In the genomic region with DNA sequence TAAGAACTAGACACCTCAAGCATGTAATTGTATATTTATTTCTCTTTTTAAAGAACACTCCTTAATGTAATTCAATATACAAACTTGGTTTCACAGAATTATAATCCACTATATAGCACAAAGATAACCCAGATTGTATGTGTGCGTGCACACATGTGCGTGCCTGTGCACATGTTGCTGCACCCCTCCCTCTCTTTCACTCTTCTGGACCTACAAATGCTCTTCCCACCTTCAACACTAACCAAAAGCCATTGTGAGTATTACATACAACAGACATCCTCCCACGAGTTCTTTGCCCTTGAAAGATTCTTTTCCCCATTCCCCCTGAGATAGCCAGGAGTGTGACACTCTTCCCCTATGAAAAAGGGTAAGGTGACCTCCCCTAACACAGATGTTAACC, we compare ENCODE assay signal across 17 cellular contexts.
"Had no signal": no experiment of that assay in that cellular context is flagged by ENCODE, and none has a peak within 500 bp of the region (broad histone marks: within the 10 kb centered on the region; RNA-seq: fewer than 3 reads in every experiment).

No MANE protein-coding gene starts in this region.

- H3K27ac ChIP-seq: stomach, WERI-Rb-1 had no signal

- H3K27me3 Mint-ChIP-seq: natural killer cell treated with Interleukin-12 subunit alpha and Interleukin-12 subunit beta and Interleukin-15 and Interleukin-18, amount 100 ng/mL, for 72 hours; type B pancreatic cell had no signal

- H3K4me3 Mint-ChIP-seq: activated T-cell treated with anti-CD3 and anti-CD28 coated beads, Interleukin-2, amount 50 U/mL, for 4 hours; natural killer cell treated with Interleukin-12 subunit alpha and Interleukin-12 subunit beta and Interleukin-15 and Interleukin-18, amount 100 ng/mL, for 72 hours; type B pancreatic cell had no signal

- ATAC-seq: activated T-cell treated with anti-CD3 and anti-CD28 coated beads, Interleukin-2, amount 50 U/mL, for 4 hours; natural killer cell treated with Interleukin-12 subunit alpha and Interleukin-12 subunit beta and Interleukin-15 and Interleukin-18, amount 100 ng/mL, for 72 hours had no signal

- H3K9me3 Mint-ChIP-seq: activated T-cell treated with anti-CD3 and anti-CD28 coated beads, Interleukin-2, amount 50 U/mL, for 4 hours; natural killer cell treated with Interleukin-12 subunit alpha and Interleukin-12 subunit beta and Interleukin-15 and Interleukin-18, amount 100 ng/mL, for 72 hours; type B pancreatic cell had no signal

- H3K36me3 ChIP-seq: WERI-Rb-1 had no signal

- H3K36me3 Mint-ChIP-seq: natural killer cell treated with Interleukin-12 subunit alpha and Interleukin-12 subunit beta and Interleukin-15 and Interleukin-18, amount 100 ng/mL, for 72 hours had no signal

- H3K4me3 ChIP-seq: dorsolateral prefrontal cortex, stomach had no signal

- DNase-seq: activated CD4-positive, alpha-beta T cell treated with anti-CD3 and anti-CD28 coated beads for 1 hour; activated CD4-positive, alpha-beta T cell treated with anti-CD3 and anti-CD28 coated beads, Interleukin-2, amount 50 U/mL, for 48 hours; activated effector memory CD4-positive, alpha-beta T cell treated with anti-CD3 and anti-CD28 coated beads, Interleukin-2, amount 50 U/mL, for 16 hours; activated naive CD4-positive, alpha-beta T cell treated with anti-CD3 and anti-CD28 coated beads, Interleukin-2, amount 50 U/mL, for 16 hours; activated T-cell treated with anti-CD3 and anti-CD28 coated beads, Interleukin-2, amount 50 U/mL, for 4 hours; amygdala; caudate nucleus; dorsolateral prefrontal cortex; mesenchymal stem cell; occipital lobe; retina; stimulated activated CD4-positive, alpha-beta T cell treated with anti-CD3 and anti-CD28 coated beads, Interleukin-2, amount 100 ng/mL, for 24 hours; stomach; SW 1271; WERI-Rb-1 had no signal

- H3K9me3 ChIP-seq: stomach had no signal

- H3K27me3 ChIP-seq: dorsolateral prefrontal cortex, stomach had no signal

- H3K27ac Mint-ChIP-seq: natural killer cell treated with Interleukin-12 subunit alpha and Interleukin-12 subunit beta and Interleukin-15 and Interleukin-18, amount 100 ng/mL, for 72 hours; type B pancreatic cell had no signal
